ENCODE assay signal across 1 cellular context in genomic region chr9:108537756-108538155, GRCh38.
TF ChIP-seq lines count a peak whose summit lies in the region.

No MANE protein-coding gene starts in this region.

TF ChIP-seq in IMR-90, 13 proteins besides CTCF, POLR2A, EP300 and RAD21 (continued from another document):
- TF ChIP-seq NFE2L2 (IDR thresholded peaks at IDR 0.05; ENCODE audit: low read depth, low read length) = no peak
- no peak for TF ChIP-seq SMC3 (IDR thresholded peaks at IDR 0.05; ENCODE audit: low read depth, low read length)
- TF ChIP-seq MAZ (IDR thresholded peaks at IDR 0.05; ENCODE audit: borderline replicate concordance, low read depth, low read length) = no peak
- no peak for TF ChIP-seq CEBPB (IDR thresholded peaks at IDR 0.05; ENCODE audit: low read depth, low read length)
- TF ChIP-seq FOS (IDR thresholded peaks at IDR 0.05; ENCODE audit: low read depth, low read length) = no peak
